In genomic region chr2:75646090-75646582, GRCh38 we compare ENCODE assay signal across 1 cellular context.
TF ChIP-seq lines count a peak whose summit lies in the region.

No MANE protein-coding gene starts in this region.

TF ChIP-seq in HCT116, 20 proteins besides CTCF, POLR2A, EP300 and RAD21 (continued from another document):
- TF ChIP-seq EZH2phosphoT487 (IDR thresholded peaks at IDR 0.05; ENCODE audit: borderline replicate concordance): no peak
- TF ChIP-seq EZH2 (IDR thresholded peaks at IDR 0.05): no peak
- TF ChIP-seq FOSL1 (IDR thresholded peaks at IDR 0.05; ENCODE audit: low read depth): no peak
- TF ChIP-seq JUND (IDR thresholded peaks at IDR 0.05): no peak
- no peak for TF ChIP-seq CEBPB (IDR thresholded peaks at IDR 0.05; ENCODE audit: low read depth)
- TF ChIP-seq ELF1 (IDR thresholded peaks at IDR 0.05; ENCODE audit: borderline replicate concordance, low read depth): no peak
- TF ChIP-seq SRF (IDR thresholded peaks at IDR 0.05; ENCODE audit: low read depth): no peak
- TF ChIP-seq TCF7L2 (IDR thresholded peaks at IDR 0.05; ENCODE audit: borderline replicate concordance, extremely low read depth, insufficient read depth, insufficient read length): no peak
- no peak for TF ChIP-seq ZNF274 (IDR thresholded peaks at IDR 0.05; ENCODE audit: low read depth, low read length)
